In the genomic region with DNA sequence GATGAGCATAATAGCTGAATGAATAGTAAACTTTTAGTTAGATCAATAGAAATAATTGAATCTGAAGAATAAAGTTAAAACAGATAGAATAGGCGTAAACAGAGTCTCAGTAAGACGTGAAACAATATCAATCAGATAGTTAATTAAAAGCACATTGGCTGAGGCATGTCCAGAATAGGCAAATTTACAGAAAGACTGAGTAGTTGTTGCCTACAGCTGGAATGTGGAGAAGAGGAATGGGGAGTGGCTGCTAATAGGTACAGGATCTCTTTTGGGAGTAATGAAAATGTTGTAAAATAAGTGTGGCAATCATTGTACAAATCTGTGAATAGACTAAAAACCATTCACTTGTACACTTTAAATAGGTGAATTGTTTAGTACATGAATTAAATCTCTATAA, we compare ENCODE assay signal across 31 cellular contexts.
"Had no signal": no experiment of that assay in that cellular context is flagged by ENCODE, and none has a peak within 500 bp of the region (broad histone marks: within the 10 kb centered on the region; RNA-seq: fewer than 3 reads in every experiment).

No MANE protein-coding gene starts in this region.

- FAIRE-seq: endometrium, endothelial cell of umbilical vein had no signal

- H3K27ac ChIP-seq: adrenal gland, body of pancreas, cardiac muscle cell, colonic mucosa, gastroesophageal sphincter, WERI-Rb-1 had no signal

- H3K4me1 ChIP-seq: adrenal gland, body of pancreas, colonic mucosa had no signal

- H3K9me3 ChIP-seq: adrenal gland, body of pancreas, colonic mucosa, gastroesophageal sphincter had no signal

- H3K27me3 ChIP-seq: adrenal gland, body of pancreas, cardiac muscle cell, colonic mucosa, gastroesophageal sphincter had no signal

- H3K36me3 ChIP-seq: adrenal gland, cardiac muscle cell, colonic mucosa, gastroesophageal sphincter, WERI-Rb-1 had no signal

- ATAC-seq: activated CD4-positive, CD25-positive, alpha-beta regulatory T cell treated with anti-CD3 and anti-CD28 coated beads, Interleukin-2, amount 50 U/mL, for 24 hours; activated CD8-positive, alpha-beta T cell treated with anti-CD3 and anti-CD28 coated beads for 36 hours; activated naive CD8-positive, alpha-beta T cell treated with anti-CD3 and anti-CD28 coated beads, Interleukin-2, amount 50 U/mL, for 24 hours; body of pancreas; esophagus mucosa; gastroesophageal sphincter; T-cell had no signal

- DNase-seq: activated B cell treated with CpG ODN at 0.5 μM for 24 hours; activated CD4-positive, alpha-beta T cell treated with anti-CD3 and anti-CD28 coated beads for 48 hours; activated CD4-positive, alpha-beta T cell treated with anti-CD3 and anti-CD28 coated beads, Interleukin-2, amount 50 U/mL, for 1 hour; activated CD4-positive, alpha-beta T cell treated with anti-CD3 and anti-CD28 coated beads, Interleukin-2, amount 50 U/mL, for 48 hours; activated CD8-positive, alpha-beta memory T cell treated with anti-CD3 and anti-CD28 coated beads for 24 hours; activated CD8-positive, alpha-beta T cell treated with anti-CD3 and anti-CD28 coated beads for 36 hours; activated effector memory CD4-positive, alpha-beta T cell treated with anti-CD3 and anti-CD28 coated beads, Interleukin-2, amount 50 U/mL, for 16 hours; activated naive CD4-positive, alpha-beta T cell treated with anti-CD3 and anti-CD28 coated beads for 36 hours; activated naive CD8-positive, alpha-beta T cell treated with anti-CD3 and anti-CD28 coated beads for 36 hours; activated naive CD8-positive, alpha-beta T cell treated with anti-CD3 and anti-CD28 coated beads, Interleukin-2, amount 50 U/mL, for 24 hours; activated T-cell treated with anti-CD3 and anti-CD28 coated beads, Interleukin-2, amount 50 U/mL, for 1 hour; activated T-cell treated with anti-CD3 and anti-CD28 coated beads, Interleukin-2, amount 50 U/mL, for 48 hours; adrenal gland; amygdala; aorta; body of pancreas; central memory CD4-positive, alpha-beta T cell; cerebellar nuclear complex; colonic mucosa; effector CD8-positive, alpha-beta T cell; foreskin melanocyte; SW 1271; T-cell; T1000; WERI-Rb-1 had no signal

- H3K4me3 ChIP-seq: adrenal gland, body of pancreas, cardiac muscle cell, colonic mucosa, gastroesophageal sphincter had no signal
